22 cellular contexts compared by ENCODE assay signal in genomic region chr3:187252311-187252710, GRCh38. TPM values are rescaled to one million over a fixed set of nuclear protein-coding genes. Genes with fewer than 3 reads are reported as not detected.
"Had no signal": no experiment of that assay in that cellular context is flagged by ENCODE, and none has a peak within 500 bp of the region (broad histone marks: within the 10 kb centered on the region; RNA-seq: fewer than 3 reads in every experiment).

No MANE protein-coding gene starts in this region.

- H3K27ac ChIP-seq: coronary artery, ovary, thyroid gland had no signal

- H3K9me3 ChIP-seq: mucosa of descending colon, ovary, thyroid gland had no signal

- H3K27me3 ChIP-seq: ovary, thyroid gland had no signal

- ATAC-seq: esophagus mucosa; mucosa of descending colon; naive thymus-derived CD8-positive, alpha-beta T cell; right cardiac atrium had no signal

- H3K36me3 Mint-ChIP-seq: naive thymus-derived CD8-positive, alpha-beta T cell; type B pancreatic cell had no signal

- H3K9me3 Mint-ChIP-seq: endodermal cell; naive thymus-derived CD8-positive, alpha-beta T cell; type B pancreatic cell had no signal

- H3K27ac Mint-ChIP-seq: naive thymus-derived CD8-positive, alpha-beta T cell; progenitor cell of endocrine pancreas; type B pancreatic cell had no signal

- DNase-seq: effector CD4-positive, alpha-beta T cell; endodermal cell; hippocampal formation; mucosa of descending colon; naive thymus-derived CD8-positive, alpha-beta T cell; ovary; right cardiac atrium; small intestine; stimulated activated CD4-positive, alpha-beta T cell treated with anti-CD3 and anti-CD28 coated beads, Interleukin-12 subunit alpha, Interleukin-12 subunit beta, amount 100 ng/mL, for 4 hours; stimulated activated naive CD4-positive, alpha-beta T cell treated with Interleukin-2 at 50 U/mL for 16 hours; thyroid gland had no signal

- H3K4me3 Mint-ChIP-seq: endodermal cell; naive thymus-derived CD8-positive, alpha-beta T cell; type B pancreatic cell had no signal

- H3K36me3 ChIP-seq: ovary, thyroid gland had no signal

- H3K4me3 ChIP-seq: coronary artery, mucosa of descending colon, ovary, thyroid gland had no signal

- H3K27me3 Mint-ChIP-seq: progenitor cell of endocrine pancreas had no signal

- H3K4me1 ChIP-seq: thyroid gland had no signal

RNA-seq across cellular contexts. Expression of gene MASP1, which starts 39.2 kb away (rescaled TPM):
- total RNA-seq: kidney epithelial cell; naive thymus-derived CD8-positive, alpha-beta T cell had no signal
- polyA plus RNA-seq: naive thymus-derived CD8-positive, alpha-beta T cell had no signal

RNA-seq across cellular contexts. Expression of gene RTP1, which starts 55.0 kb away (rescaled TPM):
- total RNA-seq: chondrocyte; dermis microvascular lymphatic vessel endothelial cell; endothelial cell of umbilical vein; esophagus mucosa; kidney epithelial cell; liver; lung microvascular endothelial cell; mucosa of descending colon; naive thymus-derived CD8-positive, alpha-beta T cell; progenitor cell of endocrine pancreas; right cardiac atrium; thyroid gland had no signal
- polyA plus RNA-seq: endothelial cell of umbilical vein; fibroblast of lung; liver; naive thymus-derived CD8-positive, alpha-beta T cell; ovary; right cardiac atrium; small intestine had no signal
